In the genomic region with DNA sequence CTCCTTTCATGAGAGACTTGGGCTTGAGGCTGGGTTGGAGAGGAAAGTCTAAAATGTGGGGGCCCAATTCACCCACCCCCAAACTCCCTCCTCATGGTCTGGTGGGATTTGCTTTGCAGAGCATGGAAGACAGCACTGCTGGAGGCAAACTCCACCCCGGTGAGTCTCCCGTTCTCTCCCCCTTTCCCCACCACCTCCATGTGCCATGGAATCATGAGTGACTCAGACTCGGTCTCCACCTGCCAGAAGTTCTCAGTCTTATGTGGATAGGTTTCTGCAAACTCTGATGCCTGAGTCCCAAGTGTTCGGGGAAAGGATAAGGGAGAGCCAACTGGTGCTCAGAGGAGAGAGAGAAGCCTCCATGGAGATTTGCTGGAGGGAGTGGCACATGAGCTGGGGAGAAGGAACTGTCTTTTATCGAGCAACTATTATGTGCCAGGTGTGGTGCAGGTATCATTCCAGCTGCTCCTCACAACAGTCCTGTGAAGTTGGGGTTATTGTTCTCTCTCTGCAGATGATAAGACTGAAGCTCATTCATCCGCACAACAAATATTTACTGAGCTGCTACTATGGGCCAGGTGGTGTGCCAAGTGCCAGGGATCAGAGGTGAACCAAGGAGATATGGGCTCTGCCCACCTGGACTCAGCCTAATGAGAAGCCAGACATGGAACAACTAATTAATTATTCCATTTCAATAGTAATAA, we compare ENCODE assay signal across 17 cellular contexts. TPM values are rescaled to one million over a fixed set of nuclear protein-coding genes. Genes with fewer than 3 reads are reported as not detected.
DNase-seq lines count a peak whose midpoint lies in the region; ATAC-seq, FAIRE-seq and TF ChIP-seq lines count a peak whose summit lies in the region.
"Had no signal": no experiment of that assay in that cellular context is flagged by ENCODE, and none has a peak within 500 bp of the region (broad histone marks: within the 10 kb centered on the region; RNA-seq: fewer than 3 reads in every experiment).

No MANE protein-coding gene starts in this region.

- H3K4me1 Mint-ChIP-seq in neural crest cell, result peaks cover 83% of the 10 kb centered on the region
- H3K4me1 Mint-ChIP-seq: natural killer cell had no signal

- H3K27ac ChIP-seq in H1 (ENCODE audit: low read depth, low read length), result no peak overlapping the region
- H3K27ac ChIP-seq: parathyroid adenoma had no signal

- no peaks in the 10 kb centered on the region for H3K23me2 ChIP-seq in H1 (ENCODE audit: low read depth, low read length)

- no peaks in the 10 kb centered on the region for H3K36me3 Mint-ChIP-seq in neural crest cell (ENCODE audit: low read depth)
- H3K36me3 Mint-ChIP-seq: activated naive CD8-positive, alpha-beta T cell; natural killer cell had no signal

- H3K9me3 ChIP-seq in H1 (ENCODE audit: insufficient read depth in 2 of 2, low read depth in 1 of 2, low read length in 1 of 2), result no peaks in the 10 kb centered on the region

- H2BK5ac ChIP-seq in H1 (ENCODE audit: low read depth, low read length), result no peak overlapping the region

- H3K14ac ChIP-seq in H1 (ENCODE audit: insufficient read length), result no peak overlapping the region

- H3K36me3 ChIP-seq in H1 (ENCODE audit: control insufficient read depth in 2 of 4, insufficient read depth in 4 of 4, low read length in 3 of 4), result no peaks in the 10 kb centered on the region; a peak in 2 of 8 replicates

- no peak overlapping the region for H3K18ac ChIP-seq in H1 (ENCODE audit: extremely low read depth, low read length)

- H2AFZ ChIP-seq in H1 (ENCODE audit: low read length), result no peak overlapping the region
- H2AFZ ChIP-seq: parathyroid adenoma had no signal

- H3K27ac Mint-ChIP-seq in neural crest cell (ENCODE audit: unreplicated experiment), result peak overlapping the region; percentile 99
- H3K27ac Mint-ChIP-seq: activated CD4-positive, alpha-beta T cell treated with anti-CD3 and anti-CD28 coated beads, Interleukin-2, amount 10 ng/mL, durations not matched to agents 7 days and 5 days; activated naive CD8-positive, alpha-beta T cell; natural killer cell; T-helper 1 cell treated with Interleukin-12 subunit alpha and Interleukin-12 subunit beta and Interleukin-4 antibody, amounts not matched to agents 30 μg/mL and 1 μg/mL, for 36 hours had no signal

- 0 out of 4 replicates have a peak overlapping the region, but pooled peaks of 1 of the 2 experiments have one; percentile 9 for H3K4me2 ChIP-seq in H1 (ENCODE audit: insufficient read depth in 1 of 2, low read depth in 2 of 2, low read length in 2 of 2)

- no peak for ATAC-seq in HG03097 (IDR thresholded peaks at IDR 0.05; ENCODE audit: low FRiP score, unreplicated experiment)
- ATAC-seq: natural killer cell had no signal

- 0 out of 2 replicates have a peak overlapping the region, but pooled peaks have one; percentile 10 for H2BK12ac ChIP-seq in H1 (ENCODE audit: low read depth, low read length)

- H3K4ac ChIP-seq in H1 (replicated peaks; ENCODE audit: insufficient read length, low read depth, low read length), result no peak overlapping the region

- H4K20me1 ChIP-seq in H1 (replicated peaks in 1 of 2; ENCODE audit: control insufficient read depth in 1 of 2, insufficient read depth in 2 of 2, low read length in 2 of 2), result no peaks in the 10 kb centered on the region

- TF ChIP-seq CTCF in H1 (IDR thresholded peaks at IDR 0.05; ENCODE audit: control extremely low read depth in 1 of 3, insufficient read depth in 1 of 3, low read depth in 1 of 3, low read length in 3 of 3) (no peak), neural crest cell (conservative IDR thresholded peaks at IDR 0.05) (no peak), lower leg skin (IDR thresholded peaks at IDR 0.05) (no peak)

- DNase-seq in DMS53 treated with DMSO at 0.1 percent for 48 hours (lab: John Stamatoyannopoulos, UW; ENCODE audit: unreplicated experiment) (peak; percentile 36), NCI-H69 (lab: John Stamatoyannopoulos, UW) (peak; percentile 59), H1 (ENCODE audit: low read depth in 1 of 2, low spot score in 2 of 2) (no peak), neural crest cell (ENCODE audit: low read depth, low spot score) (no peak), GM19240 (ENCODE audit: insufficient read length, low spot score) (no peak), lower leg skin (ENCODE audit: low spot score in 2 of 2) (no peak), pons (ENCODE audit: low spot score) (no peak)
- DNase-seq: activated CD4-positive, alpha-beta T cell treated with anti-CD3 and anti-CD28 coated beads, Interleukin-2, amount 10 ng/mL, durations not matched to agents 7 days and 5 days; kidney; natural killer cell; NCI-H187 treated with DMSO at 0.1 percent for 48 hours had no signal

- H2AK5ac ChIP-seq in H1 (ENCODE audit: low read depth, low read length), result no peak overlapping the region

- CTCF ChIA-PET in H1 (lab: Charles Lee; ENCODE audit: partially characterized antibody), result interaction anchor here (0.7 to 30.1 kb wide), 4 partner anchors 17 to 1886 kb away, joined by 3 to 653 read pairs (median 4); a partner anchor contains a TSS

- H3K79me2 ChIP-seq in H1 (ENCODE audit: control insufficient read depth in 1 of 2, insufficient read depth in 2 of 2, low read length in 2 of 2), result no peaks in the 10 kb centered on the region
- H3K79me2 ChIP-seq: parathyroid adenoma had no signal

- FAIRE-seq in H1 (lab: Jason Lieb, UNC), result no peak
- FAIRE-seq: colon, kidney, RCC 7860 had no signal

- no peak overlapping the region for H3K23ac ChIP-seq in H1 (ENCODE audit: insufficient read length)

- no peaks in the 10 kb centered on the region for H3K9me3 Mint-ChIP-seq in neural crest cell
- H3K9me3 Mint-ChIP-seq: activated CD4-positive, alpha-beta T cell treated with anti-CD3 and anti-CD28 coated beads, Interleukin-2, amount 10 ng/mL, durations not matched to agents 7 days and 5 days; natural killer cell; T-helper 1 cell treated with Interleukin-12 subunit alpha and Interleukin-12 subunit beta and Interleukin-4 antibody, amounts not matched to agents 30 μg/mL and 1 μg/mL, for 36 hours had no signal

- no peak overlapping the region for H3K4me3 ChIP-seq in H1 (ENCODE audit: extremely low read depth in 1 of 4, insufficient read depth in 2 of 4, low read depth in 3 of 4, low read length in 4 of 4)
- no peak overlapping the region for H3K4me3 ChIP-seq in lower leg skin (ENCODE audit: low read depth, poor library complexity, severe bottlenecking)

- POLR2A ChIA-PET in H1 (lab: Charles Lee; ENCODE audit: partially characterized antibody), result no interaction called here

- peak overlapping the region; percentile 82 for H3K4me3 Mint-ChIP-seq in neural crest cell
- H3K4me3 Mint-ChIP-seq: activated CD4-positive, alpha-beta T cell treated with anti-CD3 and anti-CD28 coated beads, Interleukin-2, amount 10 ng/mL, durations not matched to agents 7 days and 5 days; activated naive CD8-positive, alpha-beta T cell; natural killer cell; T-helper 1 cell treated with Interleukin-12 subunit alpha and Interleukin-12 subunit beta and Interleukin-4 antibody, amounts not matched to agents 30 μg/mL and 1 μg/mL, for 36 hours had no signal

- intact Hi-C loops in lower leg skin (cut with DNase I; ENCODE audit: low total_unique reads), result no loop called here

- no peak for TF ChIP-seq RAD21 in H1 (IDR thresholded peaks at IDR 0.05 in 1 of 2, conservative IDR thresholded peaks at IDR 0.05 in 1 of 2; ENCODE audit: low read depth in 2 of 2, low read length in 2 of 2)

- no peak overlapping the region for H4K91ac ChIP-seq in H1 (replicated peaks; ENCODE audit: insufficient read length, low read length)

- H4K8ac ChIP-seq in H1 (ENCODE audit: extremely low read depth, insufficient read depth, low read length), result no peak overlapping the region

- no peaks in the 10 kb centered on the region for H3K79me1 ChIP-seq in H1 (ENCODE audit: low read depth, low read length)

- H3K56ac ChIP-seq in H1 (replicated peaks; ENCODE audit: insufficient read length, low read depth, low read length), result no peak overlapping the region

- WGBS in H1 (ENCODE audit: extremely low coverage in 1 of 2, insufficient coverage in 1 of 2, insufficient read length in 1 of 2, insufficient replicate concordance in 2 of 2, low coverage in 1 of 2, low lambda C conversion rate in 2 of 2, missing lambda C conversion rate in 1 of 2), 2 experiments, result 79% methylated on average over 6 of the region's 6 CpGs; no CpG with 5 or more reads in 1 of the 2 experiments
- WGBS in lower leg skin, 2 donors, result 80 to 86% methylated on average over 6 of the region's 6 CpGs

- H2BK120ac ChIP-seq in H1 (replicated peaks; ENCODE audit: low read depth, low read length), result no peak overlapping the region

- no peaks in the 10 kb centered on the region; a peak in 1 of 7 replicates for H3K27me3 ChIP-seq in H1 (replicated peaks in 1 of 4; ENCODE audit: control insufficient read depth in 3 of 4, extremely low read depth in 1 of 4, insufficient read depth in 3 of 4, low read length in 3 of 4)

- no peak overlapping the region for H2BK20ac ChIP-seq in H1 (ENCODE audit: low read length)

- peaks cover 2 to 13% (median 9%) of the 10 kb centered on the region in 4 experiments for H3K4me1 ChIP-seq in H1 (replicated peaks in 1 of 4; ENCODE audit: control insufficient read depth in 3 of 4, insufficient read depth in 4 of 4, low read length in 3 of 4)
- H3K4me1 ChIP-seq: parathyroid adenoma had no signal

- peaks cover 7% of the 10 kb centered on the region for H3K27me3 Mint-ChIP-seq in neural crest cell (ENCODE audit: low read depth)
- H3K27me3 Mint-ChIP-seq: activated CD4-positive, alpha-beta T cell treated with anti-CD3 and anti-CD28 coated beads, Interleukin-2, amount 10 ng/mL, durations not matched to agents 7 days and 5 days; activated naive CD8-positive, alpha-beta T cell had no signal

- TF ChIP-seq POLR2A in H1 (IDR thresholded peaks at IDR 0.05; ENCODE audit: control extremely low read depth in 1 of 2, low read depth in 2 of 2, low read length in 2 of 2) (no peak), lower leg skin (IDR thresholded peaks at IDR 0.05) (no peak)

- no peak overlapping the region for H3K9ac ChIP-seq in H1 (replicated peaks in 1 of 4; ENCODE audit: extremely low read depth in 1 of 4, low read depth in 3 of 4, low read length in 3 of 4)
- H3K9ac ChIP-seq: parathyroid adenoma had no signal

- H2BK15ac ChIP-seq in H1 (ENCODE audit: low read length), result no peak overlapping the region

- no peak overlapping the region for H4K5ac ChIP-seq in H1 (ENCODE audit: insufficient read length, low read depth, low read length)

- TF ChIP-seq EP300 in H1 (IDR thresholded peaks at IDR 0.05; ENCODE audit: borderline replicate concordance in 1 of 2, low read depth in 2 of 2, low read length in 2 of 2), result no peak

RNA-seq across cellular contexts. Expression of a gene that starts 6.6 kb away (rescaled TPM):
- total RNA-seq in H1 (2021; fragmentation: NEBNext Ultra II Directional; extraction: Animal tissue kit (Norgen Biotek cat#: 25700)), result 13.5 and 14.8 TPM in 2 replicates
- polyA plus RNA-seq in H1 (2011; rRNA removed), result 24.5 and 34.8 TPM in 2 replicates
- 25.8 TPM for polyA plus RNA-seq in H1 (2011; cell fraction: cytosol; rRNA removed)
- polyA plus RNA-seq in H1 (2011; cell fraction: nucleus; rRNA removed), result 42.1 TPM
- polyA plus RNA-seq in H1 (2012, experiment 1 of 2), result 14.7 to 20.3 TPM (median 17.4 TPM) in 4 replicates
- polyA plus RNA-seq in H1 (2012, experiment 2 of 2), result 14.5 TPM
- 12.7 TPM for polyA plus RNA-seq in H1 (2013, experiment 1 of 2)
- polyA plus RNA-seq in H1 (2013, experiment 2 of 2), result 10.6 TPM
- 9.2 and 9.8 TPM in 2 replicates for polyA minus RNA-seq in H1 (2011; rRNA and poly(A)+ RNA removed)
- polyA minus RNA-seq in H1 (2011; cell fraction: cytosol; rRNA and poly(A)+ RNA removed), result 12.6 TPM
- polyA minus RNA-seq in H1 (2011; cell fraction: nucleus; rRNA and poly(A)+ RNA removed), result 14.0 TPM
- total RNA-seq in neural crest cell (42.6 and 42.7 TPM in 2 replicates), lower leg skin (10 to 100 TPM in 2 of 4 donors, 1 to 10 TPM in 2; 2.9 to 18.9 (median 9.1) TPM)

RNA-seq across cellular contexts. Expression of a gene that starts 55.1 kb away (rescaled TPM):
- 21.6 and 22.8 TPM in 2 replicates for total RNA-seq in H1 (2021; fragmentation: NEBNext Ultra II Directional; extraction: Animal tissue kit (Norgen Biotek cat#: 25700))
- 17.1 and 24.0 TPM in 2 replicates for polyA plus RNA-seq in H1 (2011; rRNA removed)
- polyA plus RNA-seq in H1 (2011; cell fraction: cytosol; rRNA removed), result 11.8 TPM
- polyA plus RNA-seq in H1 (2011; cell fraction: nucleus; rRNA removed), result 41.5 TPM
- 11.4 to 15.5 TPM (median 14.4 TPM) in 4 replicates for polyA plus RNA-seq in H1 (2012, experiment 1 of 2)
- polyA plus RNA-seq in H1 (2012, experiment 2 of 2), result 7.8 TPM
- polyA plus RNA-seq in H1 (2013, experiment 1 of 2), result 11.9 TPM
- polyA plus RNA-seq in H1 (2013, experiment 2 of 2), result 10.7 TPM
- polyA minus RNA-seq in H1 (2011; rRNA and poly(A)+ RNA removed), result 25.2 and 28.5 TPM in 2 replicates
- polyA minus RNA-seq in H1 (2011; cell fraction: cytosol; rRNA and poly(A)+ RNA removed), result 15.5 TPM
- polyA minus RNA-seq in H1 (2011; cell fraction: nucleus; rRNA and poly(A)+ RNA removed), result 23.6 TPM
- total RNA-seq in neural crest cell, result 46.6 and 47.3 TPM in 2 replicates
- 10 to 100 TPM; 10.7 to 28.1 (median 20.5) TPM for total RNA-seq in lower leg skin

Comparison
In these comparisons a context has a peak if more than half of its experiments do, and no peak if none do; other contexts are left out.
1. DNase-seq: peak in DMS53 treated with DMSO at 0.1 percent for 48 hours (single experiment) and NCI-H69 (single experiment); none in H1 (0 of 2), neural crest cell (single experiment), GM19240 (single experiment), lower leg skin (0 of 2) and pons (single experiment).